In the genomic region with DNA sequence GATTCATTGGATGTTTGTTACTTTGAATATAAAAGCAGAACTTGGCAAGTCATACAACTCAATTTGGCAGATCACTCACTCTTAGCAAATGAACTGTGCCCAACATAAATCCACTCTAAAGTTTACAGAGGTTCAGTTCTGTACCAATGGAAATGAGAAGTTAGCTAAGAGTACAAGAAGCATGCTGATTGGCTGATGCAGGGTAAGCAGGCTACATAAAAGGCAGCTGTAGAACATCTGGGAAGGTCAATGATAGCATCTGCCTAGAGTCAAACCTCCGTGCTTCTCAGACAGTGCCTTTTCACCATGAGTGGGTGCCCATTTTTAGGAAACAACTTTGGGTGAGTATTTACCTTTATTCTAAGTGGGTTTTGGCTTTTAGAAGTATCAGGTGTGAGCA, we compare ENCODE assay signal across 17 cellular contexts. TPM values are rescaled to one million over a fixed set of nuclear protein-coding genes. Genes with fewer than 3 reads are reported as not detected.
DNase-seq lines count a peak whose midpoint lies in the region; ATAC-seq and TF ChIP-seq lines count a peak whose summit lies in the region.
"Had no signal": no experiment of that assay in that cellular context is flagged by ENCODE, and none has a peak within 500 bp of the region (broad histone marks: within the 10 kb centered on the region; RNA-seq: fewer than 3 reads in every experiment).

Gene TDO2 (plus strand): TSS at position 244 of the 400 bp plus-strand sequence. CDS start 63 bp downstream, at position 307.

- peak; percentile 64 for ATAC-seq in left lobe of liver
- ATAC-seq in naive thymus-derived CD8-positive, alpha-beta T cell = no peak
- ATAC-seq: K562 had no signal

- peaks cover 11% of the 10 kb centered on the region for H3K4me1 Mint-ChIP-seq in progenitor cell of endocrine pancreas (ENCODE audit: low read depth)
- H3K4me1 Mint-ChIP-seq in naive thymus-derived CD8-positive, alpha-beta T cell = no peaks in the 10 kb centered on the region
- H3K4me1 Mint-ChIP-seq in activated T-cell treated with anti-CD3 and anti-CD28 coated beads, Interleukin-2, amount 50 U/mL, for 24 hours (ENCODE audit: low read depth) = no peaks in the 10 kb centered on the region
- H3K4me1 Mint-ChIP-seq: CD8-positive, alpha-beta memory T cell had no signal

- H3K36me3 Mint-ChIP-seq in progenitor cell of endocrine pancreas (ENCODE audit: insufficient read depth) = no peaks in the 10 kb centered on the region
- H3K36me3 Mint-ChIP-seq in naive thymus-derived CD8-positive, alpha-beta T cell = no peaks in the 10 kb centered on the region
- no peaks in the 10 kb centered on the region for H3K36me3 Mint-ChIP-seq in activated T-cell treated with anti-CD3 and anti-CD28 coated beads, Interleukin-2, amount 50 U/mL, for 24 hours (ENCODE audit: low read depth)
- H3K36me3 Mint-ChIP-seq: CD8-positive, alpha-beta memory T cell had no signal

- no peak within 1 kb of the TSS for H3K27ac Mint-ChIP-seq in progenitor cell of endocrine pancreas
- no peak within 1 kb of the TSS for H3K27ac Mint-ChIP-seq in naive thymus-derived CD8-positive, alpha-beta T cell
- no peak within 1 kb of the TSS for H3K27ac Mint-ChIP-seq in activated T-cell treated with anti-CD3 and anti-CD28 coated beads, Interleukin-2, amount 50 U/mL, for 24 hours
- H3K27ac Mint-ChIP-seq: HFFc6 had no signal

- no peaks in the 10 kb centered on the region for H3K27me3 Mint-ChIP-seq in progenitor cell of endocrine pancreas
- H3K27me3 Mint-ChIP-seq in naive thymus-derived CD8-positive, alpha-beta T cell = peaks cover 3 to 10% (median 6%) of the 10 kb centered on the region in 5 donors
- peaks cover 22% of the 10 kb centered on the region for H3K27me3 Mint-ChIP-seq in activated T-cell treated with anti-CD3 and anti-CD28 coated beads, Interleukin-2, amount 50 U/mL, for 24 hours

- peak within 1 kb of the TSS; percentile 8 for H3K4me3 Mint-ChIP-seq in progenitor cell of endocrine pancreas (ENCODE audit: low read depth)
- H3K4me3 Mint-ChIP-seq in naive thymus-derived CD8-positive, alpha-beta T cell = no peak within 1 kb of the TSS
- no peak within 1 kb of the TSS for H3K4me3 Mint-ChIP-seq in activated T-cell treated with anti-CD3 and anti-CD28 coated beads, Interleukin-2, amount 50 U/mL, for 24 hours
- H3K4me3 Mint-ChIP-seq: CD8-positive, alpha-beta memory T cell; HFFc6 had no signal

- POLR2A ChIA-PET in naive thymus-derived CD8-positive, alpha-beta T cell (lab: Charles Lee) = no interaction called here

- no peak for TF ChIP-seq CTCF in progenitor cell of endocrine pancreas (IDR thresholded peaks at IDR 0.05; ENCODE audit: unreplicated experiment)

- no peaks in the 10 kb centered on the region for H3K9me3 Mint-ChIP-seq in progenitor cell of endocrine pancreas (ENCODE audit: low read depth)
- peaks cover 0 to 4% (median under 1%) of the 10 kb centered on the region in 9 donors for H3K9me3 Mint-ChIP-seq in naive thymus-derived CD8-positive, alpha-beta T cell
- peaks cover 4% of the 10 kb centered on the region for H3K9me3 Mint-ChIP-seq in activated T-cell treated with anti-CD3 and anti-CD28 coated beads, Interleukin-2, amount 50 U/mL, for 24 hours
- H3K9me3 Mint-ChIP-seq: HFFc6 had no signal

- in situ Hi-C loops in G401 (cut with HindIII; ENCODE audit: low sequenced_read_pairs) = no loop called here

- no peak for DNase-seq in G401 (ENCODE audit: low spot score)
- DNase-seq in astrocyte of the hippocampus (ENCODE audit: low read depth, low spot score) = peak; percentile 20
- DNase-seq in left lobe of liver (ENCODE audit: low spot score) = peak; percentile 76
- DNase-seq in progenitor cell of endocrine pancreas (ENCODE audit: low spot score, unreplicated experiment) = no peak
- DNase-seq in naive thymus-derived CD8-positive, alpha-beta T cell = no peak
- DNase-seq in activated T-cell treated with anti-CD3 and anti-CD28 coated beads, Interleukin-2, amount 50 U/mL, for 24 hours = no peak
- DNase-seq in germinal center (ENCODE audit: low spot score) = no peak
- DNase-seq: C1 segment of cervical spinal cord; CD8-positive, alpha-beta memory T cell; DMS79; HFFc6; MV-4-11; NCI-H1694 treated with DMSO at 0.1 percent for 48 hours; NCI-H510A treated with DMSO at 0.1 percent for 48 hours; NCI-H774; PC-9 had no signal

RNA-seq across cellular contexts. Expression of gene TDO2, which starts in this region (rescaled TPM):
- 29.7 and 45.9 TPM in 2 replicates for total RNA-seq in G401 (2014; rRNA removed; shearing (Covaris generic))
- 520 TPM for total RNA-seq in left lobe of liver
- total RNA-seq in progenitor cell of endocrine pancreas = 0.46 and 1.00 TPM in 2 replicates
- total RNA-seq in naive thymus-derived CD8-positive, alpha-beta T cell = not detected
- polyA plus RNA-seq in naive thymus-derived CD8-positive, alpha-beta T cell = not detected
- total RNA-seq: CD8-positive, alpha-beta memory T cell had no signal
- polyA plus RNA-seq: CD8-positive, alpha-beta memory T cell had no signal

Comparison
In these comparisons a context has a peak if more than half of its experiments do, and no peak if none do; other contexts are left out.
1. RNA of gene TDO2 (total RNA-seq): 520 TPM in left lobe of liver (single experiment) and 29.7 to 45.9 TPM in G401; 0.46 to 1.00 TPM in progenitor cell of endocrine pancreas and not detected in naive thymus-derived CD8-positive, alpha-beta T cell; every median in the first group is over 10 times any median in the second.
2. RNA of gene TDO2 (total RNA-seq): 520 TPM in left lobe of liver (single experiment); 29.7 to 45.9 TPM in G401; every median in the first group is over 10 times any median in the second.
3. DNase-seq: peak in astrocyte of the hippocampus (single experiment) and left lobe of liver (single experiment); none in G401 (single experiment), progenitor cell of endocrine pancreas (single experiment), naive thymus-derived CD8-positive, alpha-beta T cell (0 of 10), activated T-cell treated with anti-CD3 and anti-CD28 coated beads, Interleukin-2, amount 50 U/mL, for 24 hours (single experiment) and germinal center (single experiment).